Comparison of ENCODE assay signal across 25 cellular contexts in genomic region chr4:101972791-101973190, GRCh38.
DNase-seq lines count a peak whose midpoint lies in the region; ATAC-seq and TF ChIP-seq lines count a peak whose summit lies in the region.
"Had no signal": no experiment of that assay in that cellular context is flagged by ENCODE, and none has a peak within 500 bp of the region (broad histone marks: within the 10 kb centered on the region; RNA-seq: fewer than 3 reads in every experiment).

No MANE protein-coding gene starts in this region.

- no peak for ATAC-seq in activated CD8-positive, alpha-beta T cell treated with anti-CD3 and anti-CD28 coated beads, Interleukin-2, amount 10 ng/mL, durations not matched to agents 7 days and 5 days
- ATAC-seq in activated CD8-positive, alpha-beta T cell treated with anti-CD3 and anti-CD28 coated beads for 36 hours, result no peak
- peak; percentile 57 for ATAC-seq in stimulated activated memory B cell treated with anti-CD40 and anti-IgM and Interleukin-4, amounts not matched to agents 10 μg/mL and 1 μg/mL and 100 μg/mL, for 72 hours
- ATAC-seq: activated naive CD4-positive, alpha-beta T cell treated with anti-CD3 and anti-CD28 coated beads, Interleukin-2, amount 50 U/mL, for 72 hours; activated T-helper 17 cell treated with anti-CD3 and anti-CD28 coated beads, Interleukin-2, amount 50 U/mL, for 72 hours; gastrocnemius medialis had no signal

- peak; percentile 21 for DNase-seq in activated CD8-positive, alpha-beta T cell treated with anti-CD3 and anti-CD28 coated beads, Interleukin-2, amount 10 ng/mL, durations not matched to agents 7 days and 5 days
- no peak for DNase-seq in activated CD8-positive, alpha-beta T cell treated with anti-CD3 and anti-CD28 coated beads for 36 hours
- peak; percentile 46 for DNase-seq in epithelial cell of prostate (ENCODE audit: low read depth, low spot score)
- no peak for DNase-seq in activated CD4-positive, alpha-beta T cell treated with anti-CD3 and anti-CD28 coated beads, Interleukin-2, amount 50 U/mL, for 4 hours
- DNase-seq in activated CD4-positive, alpha-beta T cell treated with anti-CD3 and anti-CD28 coated beads, Interleukin-2, amount 50 U/mL, for 48 hours, result no peak
- no peak for DNase-seq in activated T-cell treated with anti-CD3 and anti-CD28 coated beads, Interleukin-2, amount 50 U/mL, for 24 hours
- DNase-seq: 8988T; activated CD4-positive, alpha-beta T cell treated with anti-CD3 and anti-CD28 coated beads for 1 hour; AML-193; cerebellar nuclear complex; DMS53; erythroblast; gastrocnemius medialis; GOT3; natural killer cell; NCI-H187; NCI-H2227 treated with DMSO at 0.1 percent for 48 hours; retina; Right ventricle myocardium superior; upper lobe of left lung had no signal

- H3K4me1 Mint-ChIP-seq in activated CD8-positive, alpha-beta T cell treated with anti-CD3 and anti-CD28 coated beads, Interleukin-2, amount 10 ng/mL, durations not matched to agents 7 days and 5 days (ENCODE audit: low read depth), result peaks cover 2% of the 10 kb centered on the region
- H3K4me1 Mint-ChIP-seq in activated CD8-positive, alpha-beta T cell treated with anti-CD3 and anti-CD28 coated beads for 36 hours (ENCODE audit: low read depth), result no peaks in the 10 kb centered on the region
- H3K4me1 Mint-ChIP-seq in stimulated activated memory B cell treated with anti-CD40 and anti-IgM and Interleukin-4, amounts not matched to agents 10 μg/mL and 1 μg/mL and 100 μg/mL, for 72 hours, result peaks cover 66% of the 10 kb centered on the region
- H3K4me1 Mint-ChIP-seq in activated T-cell treated with anti-CD3 and anti-CD28 coated beads, Interleukin-2, amount 50 U/mL, for 24 hours (ENCODE audit: low read depth), result no peaks in the 10 kb centered on the region
- H3K4me1 Mint-ChIP-seq: activated T-helper 17 cell treated with anti-CD3 and anti-CD28 coated beads, Interleukin-2, amount 50 U/mL, for 72 hours had no signal

- peak overlapping the region; percentile 42 for H3K27ac ChIP-seq in epithelial cell of prostate
- H3K27ac ChIP-seq: ascending aorta, gastrocnemius medialis, upper lobe of left lung had no signal

- H3K4me3 Mint-ChIP-seq in activated CD8-positive, alpha-beta T cell treated with anti-CD3 and anti-CD28 coated beads, Interleukin-2, amount 10 ng/mL, durations not matched to agents 7 days and 5 days, result no peak overlapping the region
- H3K4me3 Mint-ChIP-seq in activated CD8-positive, alpha-beta T cell treated with anti-CD3 and anti-CD28 coated beads for 36 hours, result no peak overlapping the region
- H3K4me3 Mint-ChIP-seq in stimulated activated memory B cell treated with anti-CD40 and anti-IgM and Interleukin-4, amounts not matched to agents 10 μg/mL and 1 μg/mL and 100 μg/mL, for 72 hours, result no peak overlapping the region
- no peak overlapping the region for H3K4me3 Mint-ChIP-seq in activated T-cell treated with anti-CD3 and anti-CD28 coated beads, Interleukin-2, amount 50 U/mL, for 24 hours
- H3K4me3 Mint-ChIP-seq: activated T-helper 17 cell treated with anti-CD3 and anti-CD28 coated beads, Interleukin-2, amount 50 U/mL, for 72 hours; natural killer cell had no signal

- CTCF ChIA-PET in activated CD8-positive, alpha-beta T cell treated with anti-CD3 and anti-CD28 coated beads, Interleukin-2, amount 10 ng/mL, durations not matched to agents 7 days and 5 days (lab: Charles Lee), result no interaction called here
- CTCF ChIA-PET in activated CD8-positive, alpha-beta T cell treated with anti-CD3 and anti-CD28 coated beads for 36 hours (lab: Charles Lee), result no interaction called here

- TF ChIP-seq RAD21 in Ishikawa (IDR thresholded peaks at IDR 0.05; ENCODE audit: low read depth), result no peak

- intact Hi-C loops in activated CD8-positive, alpha-beta T cell treated with anti-CD3 and anti-CD28 coated beads for 36 hours (cut with micrococcal nuclease), result no loop called here

- POLR2A ChIA-PET in activated CD8-positive, alpha-beta T cell treated with anti-CD3 and anti-CD28 coated beads, Interleukin-2, amount 10 ng/mL, durations not matched to agents 7 days and 5 days (lab: Charles Lee), result no interaction called here
- POLR2A ChIA-PET in activated CD8-positive, alpha-beta T cell treated with anti-CD3 and anti-CD28 coated beads for 36 hours (lab: Charles Lee), result no interaction called here

- no peak overlapping the region for H3K27ac Mint-ChIP-seq in activated CD8-positive, alpha-beta T cell treated with anti-CD3 and anti-CD28 coated beads, Interleukin-2, amount 10 ng/mL, durations not matched to agents 7 days and 5 days
- H3K27ac Mint-ChIP-seq in activated CD8-positive, alpha-beta T cell treated with anti-CD3 and anti-CD28 coated beads for 36 hours, result no peak overlapping the region
- peak overlapping the region; percentile 48 for H3K27ac Mint-ChIP-seq in stimulated activated memory B cell treated with anti-CD40 and anti-IgM and Interleukin-4, amounts not matched to agents 10 μg/mL and 1 μg/mL and 100 μg/mL, for 72 hours
- no peak overlapping the region for H3K27ac Mint-ChIP-seq in activated T-cell treated with anti-CD3 and anti-CD28 coated beads, Interleukin-2, amount 50 U/mL, for 24 hours
- H3K27ac Mint-ChIP-seq: activated naive CD4-positive, alpha-beta T cell treated with anti-CD3 and anti-CD28 coated beads, Interleukin-2, amount 50 U/mL, for 72 hours; activated T-helper 17 cell treated with anti-CD3 and anti-CD28 coated beads, Interleukin-2, amount 50 U/mL, for 72 hours; natural killer cell had no signal

- no peak for TF ChIP-seq EP300 in Ishikawa (IDR thresholded peaks at IDR 0.05; ENCODE audit: borderline replicate concordance)

- no peaks in the 10 kb centered on the region for H3K36me3 Mint-ChIP-seq in activated CD8-positive, alpha-beta T cell treated with anti-CD3 and anti-CD28 coated beads, Interleukin-2, amount 10 ng/mL, durations not matched to agents 7 days and 5 days (ENCODE audit: low read depth)
- H3K36me3 Mint-ChIP-seq in activated CD8-positive, alpha-beta T cell treated with anti-CD3 and anti-CD28 coated beads for 36 hours (ENCODE audit: low read depth), result no peaks in the 10 kb centered on the region
- peaks cover 46% of the 10 kb centered on the region for H3K36me3 Mint-ChIP-seq in stimulated activated memory B cell treated with anti-CD40 and anti-IgM and Interleukin-4, amounts not matched to agents 10 μg/mL and 1 μg/mL and 100 μg/mL, for 72 hours
- H3K36me3 Mint-ChIP-seq in activated T-cell treated with anti-CD3 and anti-CD28 coated beads, Interleukin-2, amount 50 U/mL, for 24 hours (ENCODE audit: low read depth), result no peaks in the 10 kb centered on the region
- H3K36me3 Mint-ChIP-seq: activated naive CD4-positive, alpha-beta T cell treated with anti-CD3 and anti-CD28 coated beads, Interleukin-2, amount 50 U/mL, for 72 hours; natural killer cell had no signal

- peaks cover 18% of the 10 kb centered on the region for H3K27me3 Mint-ChIP-seq in activated CD8-positive, alpha-beta T cell treated with anti-CD3 and anti-CD28 coated beads, Interleukin-2, amount 10 ng/mL, durations not matched to agents 7 days and 5 days (ENCODE audit: low read depth)
- peaks cover 3% of the 10 kb centered on the region for H3K27me3 Mint-ChIP-seq in activated CD8-positive, alpha-beta T cell treated with anti-CD3 and anti-CD28 coated beads for 36 hours
- no peaks in the 10 kb centered on the region for H3K27me3 Mint-ChIP-seq in stimulated activated memory B cell treated with anti-CD40 and anti-IgM and Interleukin-4, amounts not matched to agents 10 μg/mL and 1 μg/mL and 100 μg/mL, for 72 hours
- H3K27me3 Mint-ChIP-seq in activated T-cell treated with anti-CD3 and anti-CD28 coated beads, Interleukin-2, amount 50 U/mL, for 24 hours, result peaks cover 8% of the 10 kb centered on the region

- TF ChIP-seq CTCF in activated CD8-positive, alpha-beta T cell treated with anti-CD3 and anti-CD28 coated beads for 36 hours (IDR thresholded peaks at IDR 0.05), result no peak

- no peaks in the 10 kb centered on the region for H3K9me3 Mint-ChIP-seq in activated CD8-positive, alpha-beta T cell treated with anti-CD3 and anti-CD28 coated beads, Interleukin-2, amount 10 ng/mL, durations not matched to agents 7 days and 5 days (ENCODE audit: insufficient read depth)
- no peaks in the 10 kb centered on the region for H3K9me3 Mint-ChIP-seq in activated CD8-positive, alpha-beta T cell treated with anti-CD3 and anti-CD28 coated beads for 36 hours
- peaks cover 5% of the 10 kb centered on the region for H3K9me3 Mint-ChIP-seq in stimulated activated memory B cell treated with anti-CD40 and anti-IgM and Interleukin-4, amounts not matched to agents 10 μg/mL and 1 μg/mL and 100 μg/mL, for 72 hours
- no peaks in the 10 kb centered on the region for H3K9me3 Mint-ChIP-seq in activated T-cell treated with anti-CD3 and anti-CD28 coated beads, Interleukin-2, amount 50 U/mL, for 24 hours
- H3K9me3 Mint-ChIP-seq: activated naive CD4-positive, alpha-beta T cell treated with anti-CD3 and anti-CD28 coated beads, Interleukin-2, amount 50 U/mL, for 72 hours; activated T-helper 17 cell treated with anti-CD3 and anti-CD28 coated beads, Interleukin-2, amount 50 U/mL, for 72 hours had no signal

TF ChIP-seq in Ishikawa, 13 proteins besides CTCF, POLR2A, EP300 and RAD21 (continues in another document):
- TF ChIP-seq NFIC (IDR thresholded peaks at IDR 0.05) (no peak), REST (IDR thresholded peaks at IDR 0.05; ENCODE audit: low read depth) (no peak), FOXM1 (IDR thresholded peaks at IDR 0.05; ENCODE audit: borderline replicate concordance, low read depth) (no peak), TEAD4 (IDR thresholded peaks at IDR 0.05) (no peak)

Comparison
In these comparisons a context has a peak if more than half of its experiments do, and no peak if none do; other contexts are left out.
1. DNase-seq: peak in activated CD8-positive, alpha-beta T cell treated with anti-CD3 and anti-CD28 coated beads, Interleukin-2, amount 10 ng/mL, durations not matched to agents 7 days and 5 days (single experiment) and epithelial cell of prostate (single experiment); none in activated CD8-positive, alpha-beta T cell treated with anti-CD3 and anti-CD28 coated beads for 36 hours (single experiment), activated CD4-positive, alpha-beta T cell treated with anti-CD3 and anti-CD28 coated beads, Interleukin-2, amount 50 U/mL, for 4 hours (0 of 2), activated CD4-positive, alpha-beta T cell treated with anti-CD3 and anti-CD28 coated beads, Interleukin-2, amount 50 U/mL, for 48 hours (0 of 2) and activated T-cell treated with anti-CD3 and anti-CD28 coated beads, Interleukin-2, amount 50 U/mL, for 24 hours (single experiment).